8 cellular contexts compared by ENCODE assay signal in genomic region chr3:189304465-189305341, GRCh38.
DNase-seq lines count a peak whose midpoint lies in the region; ATAC-seq, FAIRE-seq and TF ChIP-seq lines count a peak whose summit lies in the region.

No MANE protein-coding gene starts in this region.

- POLR2A ChIA-PET in activated CD8-positive, alpha-beta T cell treated with anti-CD3 and anti-CD28 coated beads, Interleukin-2, amount 10 ng/mL, durations not matched to agents 7 days and 5 days (lab: Charles Lee), result interaction anchor here (1.0 kb wide), 1 partner anchor 20 kb away, joined by 3 read pairs; no protein-coding TSS in a partner anchor

- intact Hi-C loops in left colon (cut with DNase I, micrococcal nuclease), result no loop called here

- H3K27me3 Mint-ChIP-seq in activated CD8-positive, alpha-beta T cell treated with anti-CD3 and anti-CD28 coated beads, Interleukin-2, amount 10 ng/mL, durations not matched to agents 7 days and 5 days (ENCODE audit: low read depth), result no peaks in the 10 kb centered on the region

- H3K36me3 ChIP-seq in tibial nerve, result no peaks in the 10 kb centered on the region

- DNase-seq in DMS153 (lab: John Stamatoyannopoulos, UW), result peak; percentile 94
- peak; percentile 99 for DNase-seq in NCI-H1105 (lab: John Stamatoyannopoulos, UW)
- no peak for DNase-seq in activated CD8-positive, alpha-beta T cell treated with anti-CD3 and anti-CD28 coated beads, Interleukin-2, amount 10 ng/mL, durations not matched to agents 7 days and 5 days
- DNase-seq in left colon, result peak; percentile 73 to 84
- no peak for DNase-seq in UCSD-AML1 (lab: John Stamatoyannopoulos, UW; ENCODE audit: unreplicated experiment)
- DNase-seq in tibial nerve (ENCODE audit: low spot score in 2 of 2), result no peak
- DNase-seq in RCC 7860 (ENCODE audit: low spot score), result no peak

- peaks cover 0 to 7% (median 0%) of the 10 kb centered on the region in 4 donors for H3K4me1 ChIP-seq in tibial nerve

- H3K36me3 Mint-ChIP-seq in activated CD8-positive, alpha-beta T cell treated with anti-CD3 and anti-CD28 coated beads, Interleukin-2, amount 10 ng/mL, durations not matched to agents 7 days and 5 days (ENCODE audit: low read depth), result peaks cover 4% of the 10 kb centered on the region

- CTCF ChIA-PET in activated CD8-positive, alpha-beta T cell treated with anti-CD3 and anti-CD28 coated beads, Interleukin-2, amount 10 ng/mL, durations not matched to agents 7 days and 5 days (lab: Charles Lee), result interaction anchor here (0.7 to 1.2 kb wide), 2 partner anchors 19 to 21 kb away, joined by 3 to 5 read pairs; no protein-coding TSS in a partner anchor

- H3K27ac ChIP-seq in tibial nerve, result no peak overlapping the region

- no peaks in the 10 kb centered on the region for H3K9me3 ChIP-seq in tibial nerve

- H3K27me3 ChIP-seq in tibial nerve, result no peaks in the 10 kb centered on the region

- H3K27ac Mint-ChIP-seq in activated CD8-positive, alpha-beta T cell treated with anti-CD3 and anti-CD28 coated beads, Interleukin-2, amount 10 ng/mL, durations not matched to agents 7 days and 5 days, result peak overlapping the region; percentile 3

- H3K4me1 Mint-ChIP-seq in activated CD8-positive, alpha-beta T cell treated with anti-CD3 and anti-CD28 coated beads, Interleukin-2, amount 10 ng/mL, durations not matched to agents 7 days and 5 days (ENCODE audit: low read depth), result peaks cover 11% of the 10 kb centered on the region

- 45 to 64% methylated on average over 10 of the region's 10 CpGs for WGBS in tibial nerve, 2 donors

- ATAC-seq in activated CD8-positive, alpha-beta T cell treated with anti-CD3 and anti-CD28 coated beads, Interleukin-2, amount 10 ng/mL, durations not matched to agents 7 days and 5 days, result no peak
- ATAC-seq in left colon (peak; percentile 94), HG02870 (IDR thresholded peaks at IDR 0.05; ENCODE audit: unreplicated experiment) (no peak)

- H3K4me3 ChIP-seq in tibial nerve, result no peak overlapping the region

- H3K4me3 Mint-ChIP-seq in activated CD8-positive, alpha-beta T cell treated with anti-CD3 and anti-CD28 coated beads, Interleukin-2, amount 10 ng/mL, durations not matched to agents 7 days and 5 days, result no peak overlapping the region

- TF ChIP-seq CTCF in tibial nerve (IDR thresholded peaks at IDR 0.05), result no peak

- TF ChIP-seq POLR2A in tibial nerve (IDR thresholded peaks at IDR 0.05), result no peak

- H3K9me3 Mint-ChIP-seq in activated CD8-positive, alpha-beta T cell treated with anti-CD3 and anti-CD28 coated beads, Interleukin-2, amount 10 ng/mL, durations not matched to agents 7 days and 5 days (ENCODE audit: insufficient read depth), result no peaks in the 10 kb centered on the region

- TF ChIP-seq EP300 in tibial nerve (IDR thresholded peaks at IDR 0.05), result no peak

- FAIRE-seq in RCC 7860 (lab: Jason Lieb, UNC), result no peak

Comparison
In these comparisons a context has a peak if more than half of its experiments do, and no peak if none do; other contexts are left out.
1. DNase-seq: peak in DMS153 (single experiment), NCI-H1105 (single experiment) and left colon (2 of 2); none in activated CD8-positive, alpha-beta T cell treated with anti-CD3 and anti-CD28 coated beads, Interleukin-2, amount 10 ng/mL, durations not matched to agents 7 days and 5 days (single experiment), UCSD-AML1 (single experiment), tibial nerve (0 of 2) and RCC 7860 (single experiment).